Comparison of ENCODE assay signal across 27 cellular contexts in genomic region chr9:93391898-93392297, GRCh38.
"Had no signal": no experiment of that assay in that cellular context is flagged by ENCODE, and none has a peak within 500 bp of the region (broad histone marks: within the 10 kb centered on the region; RNA-seq: fewer than 3 reads in every experiment).

No MANE protein-coding gene starts in this region.

- H3K27me3 ChIP-seq: breast epithelium, sigmoid colon, upper lobe of left lung had no signal

- H3K4me1 ChIP-seq: breast epithelium, left ventricle myocardium inferior, sigmoid colon, upper lobe of left lung had no signal

- ATAC-seq: activated naive CD8-positive, alpha-beta T cell treated with anti-CD3 and anti-CD28 coated beads, Interleukin-2, amount 50 U/mL, for 24 hours; stimulated activated memory B cell treated with anti-CD40 and anti-IgM and Interleukin-4, amounts not matched to agents 10 μg/mL and 1 μg/mL and 100 μg/mL, for 72 hours; stimulated activated naive CD8-positive, alpha-beta T cell treated with anti-CD3 and anti-CD28 coated beads, Interleukin-15, amount 100 ng/mL, for 72 hours had no signal

- H3K36me3 Mint-ChIP-seq: activated CD4-positive, alpha-beta memory T cell treated with anti-CD3 and anti-CD28 coated beads for 36 hours; activated naive CD4-positive, alpha-beta T cell treated with anti-CD3 and anti-CD28 coated beads, Interleukin-2, amount 50 U/mL, for 24 hours; stimulated activated memory B cell treated with anti-CD40 and anti-IgM and Interleukin-4, amounts not matched to agents 10 μg/mL and 1 μg/mL and 100 μg/mL, for 72 hours had no signal

- H3K27ac ChIP-seq: breast epithelium, left ventricle myocardium inferior, sigmoid colon, upper lobe of left lung, WERI-Rb-1 had no signal

- DNase-seq: activated CD4-positive, alpha-beta memory T cell treated with anti-CD3 and anti-CD28 coated beads for 36 hours; activated CD4-positive, alpha-beta T cell treated with anti-CD3 and anti-CD28 coated beads, Interleukin-2, amount 10 ng/mL, durations not matched to agents 24 days and 14 days; activated CD4-positive, CD25-positive, alpha-beta regulatory T cell treated with anti-CD3 and anti-CD28 coated beads, Interleukin-2, amount 50 U/mL, for 72 hours; activated CD8-positive, alpha-beta memory T cell treated with anti-CD3 and anti-CD28 coated beads, Interleukin-2, amount 50 U/mL, for 48 hours; activated gamma-delta T cell; activated naive CD8-positive, alpha-beta T cell treated with anti-CD3 and anti-CD28 coated beads, Interleukin-2, amount 50 U/mL, for 24 hours; activated T-cell treated with anti-CD3 and anti-CD28 coated beads, Interleukin-2, amount 50 U/mL, for 24 hours; amygdala; effector CD8-positive, alpha-beta T cell; left ventricle myocardium inferior; mesendoderm; sigmoid colon; stimulated activated CD4-positive, alpha-beta T cell treated with anti-CD3 and anti-CD28 coated beads, Interleukin-1b, Interleukin-23, amount 100 ng/mL, for 48 hours; stimulated activated CD4-positive, alpha-beta T cell treated with anti-CD3 and anti-CD28 coated beads, Interleukin-4, amount 100 ng/mL, for 4 hours; stimulated activated CD8-positive, alpha-beta memory T cell treated with anti-CD3 and anti-CD28 coated beads, Interleukin-4, amount 100 ng/mL, for 48 hours; stimulated activated naive CD8-positive, alpha-beta T cell treated with anti-CD3 and anti-CD28 coated beads, Interleukin-15, amount 100 ng/mL, for 72 hours; substantia nigra; T1000; upper lobe of left lung; WERI-Rb-1 had no signal

- H3K36me3 ChIP-seq: breast epithelium, left ventricle myocardium inferior, sigmoid colon, upper lobe of left lung, WERI-Rb-1 had no signal

- H3K4me3 Mint-ChIP-seq: activated CD4-positive, alpha-beta memory T cell treated with anti-CD3 and anti-CD28 coated beads for 36 hours; activated CD4-positive, alpha-beta T cell treated with anti-CD3 and anti-CD28 coated beads, Interleukin-2, amount 10 ng/mL, durations not matched to agents 24 days and 14 days; activated naive CD4-positive, alpha-beta T cell treated with anti-CD3 and anti-CD28 coated beads, Interleukin-2, amount 50 U/mL, for 24 hours; activated naive CD8-positive, alpha-beta T cell treated with anti-CD3 and anti-CD28 coated beads, Interleukin-2, amount 50 U/mL, for 24 hours; activated T-cell treated with anti-CD3 and anti-CD28 coated beads, Interleukin-2, amount 50 U/mL, for 24 hours; nephron; stimulated activated memory B cell treated with anti-CD40 and anti-IgM and Interleukin-4, amounts not matched to agents 10 μg/mL and 1 μg/mL and 100 μg/mL, for 72 hours; stimulated activated naive CD8-positive, alpha-beta T cell treated with anti-CD3 and anti-CD28 coated beads, Interleukin-15, amount 100 ng/mL, for 72 hours; T-helper 1 cell treated with Interleukin-12 subunit alpha and Interleukin-12 subunit beta and Interleukin-4 antibody, amounts not matched to agents 30 μg/mL and 1 μg/mL, for 36 hours had no signal

- H3K27ac Mint-ChIP-seq: activated CD4-positive, alpha-beta memory T cell treated with anti-CD3 and anti-CD28 coated beads for 36 hours; activated CD4-positive, alpha-beta T cell treated with anti-CD3 and anti-CD28 coated beads, Interleukin-2, amount 10 ng/mL, durations not matched to agents 24 days and 14 days; activated naive CD4-positive, alpha-beta T cell treated with anti-CD3 and anti-CD28 coated beads, Interleukin-2, amount 50 U/mL, for 24 hours; activated naive CD8-positive, alpha-beta T cell treated with anti-CD3 and anti-CD28 coated beads, Interleukin-2, amount 50 U/mL, for 24 hours; activated T-cell treated with anti-CD3 and anti-CD28 coated beads, Interleukin-2, amount 50 U/mL, for 24 hours; nephron; stimulated activated memory B cell treated with anti-CD40 and anti-IgM and Interleukin-4, amounts not matched to agents 10 μg/mL and 1 μg/mL and 100 μg/mL, for 72 hours; stimulated activated naive CD8-positive, alpha-beta T cell treated with anti-CD3 and anti-CD28 coated beads, Interleukin-15, amount 100 ng/mL, for 72 hours; T-helper 1 cell treated with Interleukin-12 subunit alpha and Interleukin-12 subunit beta and Interleukin-4 antibody, amounts not matched to agents 30 μg/mL and 1 μg/mL, for 36 hours had no signal

- H3K9me3 Mint-ChIP-seq: activated CD4-positive, alpha-beta memory T cell treated with anti-CD3 and anti-CD28 coated beads for 36 hours; activated CD4-positive, alpha-beta T cell treated with anti-CD3 and anti-CD28 coated beads, Interleukin-2, amount 10 ng/mL, durations not matched to agents 24 days and 14 days; activated naive CD4-positive, alpha-beta T cell treated with anti-CD3 and anti-CD28 coated beads, Interleukin-2, amount 50 U/mL, for 24 hours; activated naive CD8-positive, alpha-beta T cell treated with anti-CD3 and anti-CD28 coated beads, Interleukin-2, amount 50 U/mL, for 24 hours; activated T-cell treated with anti-CD3 and anti-CD28 coated beads, Interleukin-2, amount 50 U/mL, for 24 hours; nephron; stimulated activated naive CD8-positive, alpha-beta T cell treated with anti-CD3 and anti-CD28 coated beads, Interleukin-15, amount 100 ng/mL, for 72 hours; T-helper 1 cell treated with Interleukin-12 subunit alpha and Interleukin-12 subunit beta and Interleukin-4 antibody, amounts not matched to agents 30 μg/mL and 1 μg/mL, for 36 hours had no signal

- H3K4me1 Mint-ChIP-seq: activated CD4-positive, alpha-beta T cell treated with anti-CD3 and anti-CD28 coated beads, Interleukin-2, amount 10 ng/mL, durations not matched to agents 24 days and 14 days; activated naive CD4-positive, alpha-beta T cell treated with anti-CD3 and anti-CD28 coated beads, Interleukin-2, amount 50 U/mL, for 24 hours; activated naive CD8-positive, alpha-beta T cell treated with anti-CD3 and anti-CD28 coated beads, Interleukin-2, amount 50 U/mL, for 24 hours; nephron; stimulated activated memory B cell treated with anti-CD40 and anti-IgM and Interleukin-4, amounts not matched to agents 10 μg/mL and 1 μg/mL and 100 μg/mL, for 72 hours; stimulated activated naive CD8-positive, alpha-beta T cell treated with anti-CD3 and anti-CD28 coated beads, Interleukin-15, amount 100 ng/mL, for 72 hours had no signal

- H3K4me3 ChIP-seq: breast epithelium, left ventricle myocardium inferior, lung, sigmoid colon, smooth muscle cell, upper lobe of left lung had no signal

- H3K9me3 ChIP-seq: breast epithelium, sigmoid colon, upper lobe of left lung had no signal

- H3K27me3 Mint-ChIP-seq: activated CD4-positive, alpha-beta memory T cell treated with anti-CD3 and anti-CD28 coated beads for 36 hours; activated naive CD8-positive, alpha-beta T cell treated with anti-CD3 and anti-CD28 coated beads, Interleukin-2, amount 50 U/mL, for 24 hours; activated T-cell treated with anti-CD3 and anti-CD28 coated beads, Interleukin-2, amount 50 U/mL, for 24 hours; stimulated activated naive CD8-positive, alpha-beta T cell treated with anti-CD3 and anti-CD28 coated beads, Interleukin-15, amount 100 ng/mL, for 72 hours had no signal
